19 cellular contexts compared by ENCODE assay signal in genomic region chr15:42710662-42711061, GRCh38.
"Had no signal": no experiment of that assay in that cellular context is flagged by ENCODE, and none has a peak within 500 bp of the region (broad histone marks: within the 10 kb centered on the region; RNA-seq: fewer than 3 reads in every experiment).

No MANE protein-coding gene starts in this region.

- H3K9me3 ChIP-seq: colonic mucosa, gastroesophageal sphincter, neutrophil, psoas muscle had no signal

- H3K36me3 ChIP-seq: colonic mucosa, neutrophil had no signal

- H3K27ac ChIP-seq: colonic mucosa, hepatocyte, neutrophil, psoas muscle had no signal

- DNase-seq: colonic mucosa; dermis blood vessel endothelial cell; effector CD4-positive, alpha-beta T cell; endodermal cell; erythroblast; foreskin fibroblast; glutamatergic neuron; kidney; left colon; mammary epithelial cell; naive thymus-derived CD8-positive, alpha-beta T cell; psoas muscle; retina; stimulated activated CD4-positive, alpha-beta T cell treated with anti-CD3 and anti-CD28 coated beads, Interleukin-2, amount 100 ng/mL, for 48 hours; stimulated activated naive CD4-positive, alpha-beta T cell treated with Interleukin-2 at 50 U/mL for 16 hours had no signal

- H3K27me3 ChIP-seq: colonic mucosa, gastroesophageal sphincter, hepatocyte, neutrophil had no signal

- H3K4me3 ChIP-seq: colonic mucosa, gastroesophageal sphincter, hepatocyte, psoas muscle, smooth muscle cell had no signal

- H3K4me1 ChIP-seq: colonic mucosa, psoas muscle had no signal
